Comparison of ENCODE assay signal across 9 cellular contexts in the genomic region with DNA sequence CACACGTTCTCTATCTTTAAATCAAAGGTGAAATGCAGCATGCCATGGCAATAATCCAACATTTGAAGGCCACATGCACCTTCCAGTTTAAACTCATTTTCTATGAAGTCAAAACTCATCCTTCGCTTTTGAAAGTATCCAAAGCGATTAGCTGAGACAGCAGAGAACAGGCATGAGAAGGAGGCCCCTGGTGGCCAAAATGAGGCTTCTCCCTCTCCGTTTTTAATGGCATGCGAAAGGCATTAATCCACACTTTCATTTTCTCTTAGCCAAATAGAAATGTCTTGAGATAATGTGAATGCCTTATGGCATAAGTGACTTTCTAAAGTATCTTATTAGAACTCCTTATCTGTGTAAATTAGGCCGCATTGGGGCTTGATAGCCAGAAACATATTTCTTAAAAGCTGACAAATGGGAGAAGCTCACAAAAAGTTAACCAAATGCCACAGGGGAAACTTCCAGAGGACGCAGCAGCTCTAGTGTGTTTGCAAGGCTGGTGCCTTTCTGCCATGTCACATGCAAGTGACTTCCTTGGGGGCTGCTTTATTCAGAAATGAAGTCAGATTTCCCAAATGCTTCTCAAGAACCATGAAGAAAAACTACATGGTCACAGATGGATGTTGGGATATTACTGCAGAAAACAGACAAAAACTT.
A peak's percentile ranks its signal among the peaks of the same experiment; 100 is the strongest.
DNase-seq lines count a peak whose midpoint lies in the region; ATAC-seq and TF ChIP-seq lines count a peak whose summit lies in the region.
"Had no signal": no experiment of that assay in that cellular context is flagged by ENCODE, and none has a peak within 500 bp of the region (broad histone marks: within the 10 kb centered on the region; RNA-seq: fewer than 3 reads in every experiment).

No MANE protein-coding gene starts in this region.

- H3K9me3 ChIP-seq in adipocyte (ENCODE audit: control insufficient read depth, low read length) (no peaks in the 10 kb centered on the region), left lung (no peaks in the 10 kb centered on the region)

- ATAC-seq in HG02623 (IDR thresholded peaks at IDR 0.05; ENCODE audit: unreplicated experiment) (peak; percentile 63), left lung (peak; percentile 81), HG03439 (IDR thresholded peaks at IDR 0.05; ENCODE audit: unreplicated experiment) (no peak), GM19397 (IDR thresholded peaks at IDR 0.05; ENCODE audit: unreplicated experiment) (no peak)
- ATAC-seq: HCT116 had no signal

- peak; percentile 49 to 62 for TF ChIP-seq CTCF in left lung (IDR thresholded peaks at IDR 0.05)

- intact Hi-C loops in left lung (cut with DNase I): no loop called here

- peak overlapping the region; percentile 56 for H3K9ac ChIP-seq in adipocyte (ENCODE audit: low read length)

- H3K4me1 ChIP-seq in adipocyte (ENCODE audit: control insufficient read depth, insufficient read depth, low read length) (no peaks in the 10 kb centered on the region), left lung (no peaks in the 10 kb centered on the region)

- H3K4me3 ChIP-seq in adipocyte (ENCODE audit: low read length) (peak overlapping the region; percentile 75), left lung (no peak overlapping the region)

- DNase-seq in COLO829 (ENCODE audit: low spot score): peak; percentile 15
- peak; percentile 15 for DNase-seq in adipocyte (ENCODE audit: low read depth)
- no peak for DNase-seq in left lung
- DNase-seq in stimulated activated CD4-positive, alpha-beta T cell treated with anti-CD3 and anti-CD28 coated beads, Interleukin-4, amount 100 ng/mL, for 24 hours: no peak
- DNase-seq in germinal center (ENCODE audit: low spot score): no peak

- H3K27me3 ChIP-seq in adipocyte (replicated peaks; ENCODE audit: control insufficient read depth, insufficient read depth, low read length): no peaks in the 10 kb centered on the region
- no peaks in the 10 kb centered on the region for H3K27me3 ChIP-seq in left lung

- no peak overlapping the region for H3K27ac ChIP-seq in left lung

- no peaks in the 10 kb centered on the region for H3K36me3 ChIP-seq in adipocyte (ENCODE audit: control insufficient read depth, insufficient read depth, low read length, severe bottlenecking)
- no peaks in the 10 kb centered on the region for H3K36me3 ChIP-seq in left lung

Comparison
In these comparisons a context has a peak if more than half of its experiments do, and no peak if none do; other contexts are left out.
1. DNase-seq: peak in COLO829 (single experiment) and adipocyte (single experiment); none in left lung (0 of 2), stimulated activated CD4-positive, alpha-beta T cell treated with anti-CD3 and anti-CD28 coated beads, Interleukin-4, amount 100 ng/mL, for 24 hours (single experiment) and germinal center (single experiment).
2. ATAC-seq: peak in HG02623 (single experiment) and left lung (single experiment); none in HG03439 (single experiment) and GM19397 (single experiment).